In the genomic region with DNA sequence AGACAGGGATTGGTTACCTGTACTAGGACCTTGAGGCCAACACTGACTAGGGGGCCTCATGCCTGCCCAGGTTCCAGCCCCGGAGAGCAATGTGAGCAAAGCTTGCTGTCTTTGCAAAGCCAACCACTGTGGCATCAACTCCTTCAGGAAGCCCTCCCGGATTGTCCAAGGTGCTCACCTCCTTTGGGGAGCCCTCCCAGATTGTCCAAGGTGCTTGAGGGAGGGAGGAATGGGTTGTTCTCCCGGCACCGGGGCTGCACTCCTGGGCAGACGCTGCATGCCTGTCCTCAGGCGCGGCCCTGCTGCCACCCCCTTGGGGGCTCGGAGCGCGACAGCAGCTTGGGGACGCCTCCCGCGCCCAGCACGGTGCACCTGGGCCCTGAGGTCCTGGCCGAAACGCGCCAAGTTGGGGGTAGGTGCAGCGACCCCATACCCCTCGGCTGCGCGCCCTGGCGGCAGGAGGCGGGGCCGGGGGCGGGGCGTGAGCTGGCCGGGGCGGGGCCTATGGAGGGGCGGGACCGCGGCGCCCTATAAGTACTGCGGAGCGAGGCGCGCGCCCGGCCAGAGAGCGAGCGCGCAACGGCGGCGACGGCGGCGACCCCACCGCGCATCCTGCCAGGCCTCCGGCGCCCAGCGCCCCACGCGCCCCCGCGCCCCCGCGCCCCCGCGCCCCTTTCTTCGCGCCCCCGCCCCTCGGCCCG, we compare ENCODE assay signal across 8 cellular contexts. TPM values are rescaled to one million over a fixed set of nuclear protein-coding genes. Genes with fewer than 3 reads are reported as not detected.
DNase-seq lines count a peak whose midpoint lies in the region; ATAC-seq, FAIRE-seq and TF ChIP-seq lines count a peak whose summit lies in the region.

A gene with protein sequence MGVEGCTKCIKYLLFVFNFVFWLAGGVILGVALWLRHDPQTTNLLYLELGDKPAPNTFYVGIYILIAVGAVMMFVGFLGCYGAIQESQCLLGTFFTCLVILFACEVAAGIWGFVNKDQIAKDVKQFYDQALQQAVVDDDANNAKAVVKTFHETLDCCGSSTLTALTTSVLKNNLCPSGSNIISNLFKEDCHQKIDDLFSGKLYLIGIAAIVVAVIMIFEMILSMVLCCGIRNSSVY (plus strand): TSS at position 560 of the 701 bp plus-strand sequence. CDS start 240 bp downstream, outside the sequence.

- H3K27me3 ChIP-seq in HUES6 (ENCODE audit: control insufficient read depth, insufficient read depth, low read length) (peaks cover 3% of the 10 kb centered on the region; the same call in 1 of the 2 replicates), right lobe of liver (no peaks in the 10 kb centered on the region)

- DNase-seq in A549 (ENCODE audit: low read depth in 1 of 2, low spot score in 1 of 2): peak; percentile 32 to 41
- peak; percentile 71 for DNase-seq in activated CD4-positive, alpha-beta T cell treated with anti-CD3 and anti-CD28 coated beads for 48 hours
- DNase-seq in coronary artery (ENCODE audit: low spot score): no peak
- DNase-seq in right lobe of liver: peak; percentile 54 to 75 (median 71)
- DNase-seq in stimulated activated CD4-positive, alpha-beta T cell treated with anti-CD3 and anti-CD28 coated beads, Interleukin-4, amount 100 ng/mL, for 24 hours: peak; percentile 66
- no peak for DNase-seq in NCI-H446 treated with DMSO at 0.1 percent for 48 hours (lab: John Stamatoyannopoulos, UW)

- TF ChIP-seq CTCF in A549 (IDR thresholded peaks at IDR 0.05) (no peak), coronary artery (IDR thresholded peaks at IDR 0.05) (no peak), right lobe of liver (IDR thresholded peaks at IDR 0.05) (peak in 1 of 4 donors; percentile 15)

- TF ChIP-seq POLR2A in A549 (IDR thresholded peaks at IDR 0.05; ENCODE audit: low read length): peak; percentile 89
- peak; percentile 47 for TF ChIP-seq POLR2A in right lobe of liver (IDR thresholded peaks at IDR 0.05)

- H3K36me3 ChIP-seq in HUES6 (ENCODE audit: control insufficient read depth, insufficient read depth, low read length) (peaks cover 11% of the 10 kb centered on the region; the same call in 1 of the 2 replicates), right lobe of liver (no peaks in the 10 kb centered on the region)

- no peaks in the 10 kb centered on the region for H3K9me3 ChIP-seq in A549
- no peaks in the 10 kb centered on the region for H3K9me3 ChIP-seq in HUES6 (ENCODE audit: control insufficient read depth, insufficient read depth, low read depth, low read length)
- H3K9me3 ChIP-seq in right lobe of liver: no peaks in the 10 kb centered on the region

- TF ChIP-seq RAD21 in A549 (conservative IDR thresholded peaks at IDR 0.05 in 1 of 2, IDR thresholded peaks at IDR 0.05 in 1 of 2): no peak

- intact Hi-C loops in right lobe of liver (cut with DNase I): no loop called here

- H3K27ac ChIP-seq in A549 (peak within 1 kb of the TSS; percentile 92 to 98), HUES6 (ENCODE audit: low read depth, low read length) (peak within 1 kb of the TSS; percentile 86), coronary artery (peak within 1 kb of the TSS; percentile 95 to 100), right lobe of liver (peak within 1 kb of the TSS; percentile 95 to 99 (median 98))

- TF ChIP-seq EP300 in A549 (IDR thresholded peaks at IDR 0.05): no peak

- peak within 1 kb of the TSS; percentile 91 for H3K4me2 ChIP-seq in A549

- H3K4me3 ChIP-seq in A549 (peak within 1 kb of the TSS; percentile 100), HUES6 (ENCODE audit: low read depth, low read length) (peak within 1 kb of the TSS; percentile 99), coronary artery (peak within 1 kb of the TSS; percentile 84), right lobe of liver (peak within 1 kb of the TSS; percentile 72 to 98 (median 79))

- POLR2A ChIA-PET in A549 (lab: Yijun Ruan, JAX): interaction anchor here (0.5 to 2.8 kb wide), 14 partner anchors 9 to 1871 kb away, joined by 3 to 26 read pairs (median 4); partner anchors contain the start of gene TSSC4

- peak within 1 kb of the TSS; percentile 93 for H3K9ac ChIP-seq in HUES6 (ENCODE audit: low read length)

- H3K4me1 ChIP-seq in A549 (peaks cover 32% of the 10 kb centered on the region), HUES6 (ENCODE audit: control insufficient read depth, insufficient read depth, low read length) (peaks cover 45% of the 10 kb centered on the region), right lobe of liver (peaks cover 0 to 50% (median 24%) of the 10 kb centered on the region in 4 donors)

- ATAC-seq in A549 (peak; percentile 38 to 80), GM18868 (IDR thresholded peaks at IDR 0.05; ENCODE audit: unreplicated experiment) (peak; percentile 46), right lobe of liver (peak; percentile 48 to 71 (median 66))

- 36% methylated on average over 4 of the region's 65 CpGs for WGBS in A549 (ENCODE audit: missing lambda C conversion rate)
- 30% methylated on average over 4 of the region's 65 CpGs for WGBS in right lobe of liver (ENCODE audit: insufficient coverage, low coverage, low lambda C conversion rate, missing lambda C conversion rate)

- CTCF ChIA-PET in A549 (lab: Yijun Ruan, JAX): interaction anchor here (1.2 to 3.8 kb wide), 6 partner anchors 10 to 156 kb away, joined by 3 to 19 read pairs (median 4); partner anchors contain the start of gene TSSC4

- no peak for FAIRE-seq in A549 (lab: Jason Lieb, UNC)

TF ChIP-seq in A549, 52 proteins besides CTCF, POLR2A, EP300 and RAD21:
- no peak for TF ChIP-seq TFCP2L1 (CRISPR knock-in tag; IDR thresholded peaks at IDR 0.05)
- TF ChIP-seq FOSL2 (IDR thresholded peaks at IDR 0.05): no peak
- no peak for TF ChIP-seq FOSL2 (CRISPR knock-in tag; IDR thresholded peaks at IDR 0.05)
- peak; percentile 91 for TF ChIP-seq ZFP36 (IDR thresholded peaks at IDR 0.05; ENCODE audit: borderline replicate concordance, partially characterized antibody)
- TF ChIP-seq CHD2 (IDR thresholded peaks at IDR 0.05; ENCODE audit: low read length, partially characterized antibody): no peak
- TF ChIP-seq HMGXB4 (CRISPR knock-in tag; IDR thresholded peaks at IDR 0.05; ENCODE audit: borderline replicate concordance): no peak
- no peak for TF ChIP-seq NPAS2 (CRISPR knock-in tag; IDR thresholded peaks at IDR 0.05; ENCODE audit: borderline replicate concordance)
- TF ChIP-seq BHLHE40 (IDR thresholded peaks at IDR 0.05; ENCODE audit: low read depth, low read length): no peak
- no peak for TF ChIP-seq HOXB13 (CRISPR knock-in tag; IDR thresholded peaks at IDR 0.05; ENCODE audit: low read depth)
- TF ChIP-seq, protein P1, sequence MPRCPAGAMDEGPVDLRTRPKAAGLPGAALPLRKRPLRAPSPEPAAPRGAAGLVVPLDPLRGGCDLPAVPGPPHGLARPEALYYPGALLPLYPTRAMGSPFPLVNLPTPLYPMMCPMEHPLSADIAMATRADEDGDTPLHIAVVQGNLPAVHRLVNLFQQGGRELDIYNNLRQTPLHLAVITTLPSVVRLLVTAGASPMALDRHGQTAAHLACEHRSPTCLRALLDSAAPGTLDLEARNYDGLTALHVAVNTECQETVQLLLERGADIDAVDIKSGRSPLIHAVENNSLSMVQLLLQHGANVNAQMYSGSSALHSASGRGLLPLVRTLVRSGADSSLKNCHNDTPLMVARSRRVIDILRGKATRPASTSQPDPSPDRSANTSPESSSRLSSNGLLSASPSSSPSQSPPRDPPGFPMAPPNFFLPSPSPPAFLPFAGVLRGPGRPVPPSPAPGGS (IDR thresholded peaks at IDR 0.05): peak; percentile 69; the same call in 2 of the 3 replicates
- TF ChIP-seq JUN (IDR thresholded peaks at IDR 0.05): peak in 1 of 2 experiments; percentile 60; a peak in 1 of 5 replicates
- no peak for TF ChIP-seq RCOR1 (IDR thresholded peaks at IDR 0.05; ENCODE audit: low read depth, low read length)
- no peak for TF ChIP-seq GATA3 (IDR thresholded peaks at IDR 0.05; ENCODE audit: borderline replicate concordance)
- no peak for TF ChIP-seq PBX3 (IDR thresholded peaks at IDR 0.05)
TF ChIP-seq in A549: peak in this region for 3.

RNA-seq across cellular contexts. Expression of the gene that starts here (rescaled TPM):
- polyA plus RNA-seq in A549 (2011; rRNA removed): 125 and 160 TPM in 2 replicates
- polyA plus RNA-seq in A549 (2012; cell fraction: cytosol; rRNA removed): 315 and 426 TPM in 2 replicates
- 579 and 616 TPM in 2 replicates for polyA plus RNA-seq in A549 (2012; cell fraction: nucleus; rRNA removed)
- polyA plus RNA-seq in A549 (2017; fragmentation: RNase III; extraction: RNeasy Plus Mini Kit Qiagen cat#74134 plus additional on column Dnase treatment): 247 to 256 TPM (median 251 TPM) in 3 replicates
- polyA minus RNA-seq in A549 (2011; rRNA and poly(A)+ RNA removed): 300 and 345 TPM in 2 replicates
- total RNA-seq in right lobe of liver: 100 to 1,000 TPM; 433 to 721 (median 528) TPM

Comparison
In these comparisons a context has a peak if more than half of its experiments do, and no peak if none do; other contexts are left out.
1. DNase-seq: peak in A549 (2 of 2), activated CD4-positive, alpha-beta T cell treated with anti-CD3 and anti-CD28 coated beads for 48 hours (single experiment), right lobe of liver (3 of 3) and stimulated activated CD4-positive, alpha-beta T cell treated with anti-CD3 and anti-CD28 coated beads, Interleukin-4, amount 100 ng/mL, for 24 hours (single experiment); none in coronary artery (single experiment) and NCI-H446 treated with DMSO at 0.1 percent for 48 hours (single experiment).
2. Peak in every context shown above with its lines, with median percentiles within 50 percentile points of each other: ATAC-seq, H3K27ac ChIP-seq and H3K4me3 ChIP-seq.